Comparison of ENCODE assay signal across 8 cellular contexts in the genomic region with DNA sequence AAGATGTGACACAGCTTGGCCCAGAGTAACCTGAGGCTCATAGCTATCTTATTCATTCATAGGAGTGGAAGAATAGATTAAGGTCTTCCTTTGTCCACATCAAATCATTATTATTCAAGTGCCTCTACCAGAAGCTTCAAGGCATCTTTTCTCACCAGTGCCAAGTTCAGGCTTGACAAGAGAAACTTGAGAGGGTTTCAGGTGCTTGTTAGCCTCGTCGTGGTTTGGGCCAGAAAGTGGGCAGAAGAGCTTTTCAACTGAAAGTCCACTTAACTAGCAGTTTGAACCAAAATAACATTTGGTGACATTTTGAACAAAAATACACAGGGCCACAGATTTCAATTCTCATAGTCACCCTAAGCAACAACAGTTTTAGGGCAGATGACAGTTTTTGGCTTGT.
"Had no signal": no experiment of that assay in that cellular context is flagged by ENCODE, and none has a peak within 500 bp of the region (broad histone marks: within the 10 kb centered on the region; RNA-seq: fewer than 3 reads in every experiment).

No MANE protein-coding gene starts in this region.

- H3K9me3 ChIP-seq: HAP-1 had no signal

- H3K9ac ChIP-seq: GM23248 had no signal

- H3K4me3 Mint-ChIP-seq: HFFc6 had no signal

- H3K4me1 ChIP-seq: HAP-1 had no signal

- DNase-seq: GM23248, GOT3, H7, HFFc6, IMR-90 had no signal

- ATAC-seq: HCT116, K562 had no signal

- H3K36me3 ChIP-seq: HAP-1 had no signal

- H3K27ac ChIP-seq: GM23248 had no signal

- H3K27ac Mint-ChIP-seq: HFFc6 had no signal

- H3K4me3 ChIP-seq: GM23248, HAP-1, K562 had no signal

- H2AFZ ChIP-seq: GM23248 had no signal

- H3K9me3 Mint-ChIP-seq: HFFc6 had no signal
